ENCODE assay signal across 19 cellular contexts in genomic region chr1:25634896-25635295, GRCh38. TPM values are rescaled to one million over a fixed set of nuclear protein-coding genes. Genes with fewer than 3 reads are reported as not detected.
DNase-seq lines count a peak whose midpoint lies in the region; ATAC-seq and TF ChIP-seq lines count a peak whose summit lies in the region.
"Had no signal": no experiment of that assay in that cellular context is flagged by ENCODE, and none has a peak within 500 bp of the region (broad histone marks: within the 10 kb centered on the region; RNA-seq: fewer than 3 reads in every experiment).

No MANE protein-coding gene starts in this region.

- H3K4me3 Mint-ChIP-seq in activated CD4-positive, alpha-beta T cell treated with anti-CD3 and anti-CD28 coated beads for 36 hours: no peak overlapping the region
- no peak overlapping the region for H3K4me3 Mint-ChIP-seq in activated CD4-positive, alpha-beta T cell treated with anti-CD3 and anti-CD28 coated beads, Interleukin-2, amount 10 ng/mL, durations not matched to agents 24 days and 14 days
- no peak overlapping the region for H3K4me3 Mint-ChIP-seq in activated naive CD4-positive, alpha-beta T cell treated with anti-CD3 and anti-CD28 coated beads, Interleukin-2, amount 10 ng/mL, durations not matched to agents 7 days and 5 days
- H3K4me3 Mint-ChIP-seq in CD8-positive, alpha-beta T cell: no peak overlapping the region
- H3K4me3 Mint-ChIP-seq in naive thymus-derived CD8-positive, alpha-beta T cell: peak overlapping the region in 2 of 10 donors; percentile 21 to 36
- H3K4me3 Mint-ChIP-seq: GM23338, HFFc6 had no signal

- H3K27me3 ChIP-seq in CD8-positive, alpha-beta T cell (ENCODE audit: insufficient read depth, low read length): no peaks in the 10 kb centered on the region

- CTCF ChIA-PET in activated CD4-positive, alpha-beta T cell treated with anti-CD3 and anti-CD28 coated beads for 36 hours (lab: Charles Lee): interaction anchor here (1.7 to 1.9 kb wide), 2 partner anchors 12 to 16 kb away, joined by 6 read pairs; no protein-coding TSS in a partner anchor
- CTCF ChIA-PET in activated naive CD4-positive, alpha-beta T cell treated with anti-CD3 and anti-CD28 coated beads, Interleukin-2, amount 10 ng/mL, durations not matched to agents 7 days and 5 days (lab: Charles Lee): no interaction called here
- CTCF ChIA-PET in CD8-positive, alpha-beta T cell (lab: Charles Lee): no interaction called here

- H3K27ac ChIP-seq in CD8-positive, alpha-beta T cell (ENCODE audit: low read depth, low read length): no peak overlapping the region
- H3K27ac ChIP-seq: 22Rv1, A549, C4-2B had no signal

- peak overlapping the region; percentile 17 for H3K27ac Mint-ChIP-seq in activated CD4-positive, alpha-beta T cell treated with anti-CD3 and anti-CD28 coated beads for 36 hours
- H3K27ac Mint-ChIP-seq in activated CD4-positive, alpha-beta T cell treated with anti-CD3 and anti-CD28 coated beads, Interleukin-2, amount 10 ng/mL, durations not matched to agents 24 days and 14 days: no peak overlapping the region
- H3K27ac Mint-ChIP-seq in activated naive CD4-positive, alpha-beta T cell treated with anti-CD3 and anti-CD28 coated beads, Interleukin-2, amount 10 ng/mL, durations not matched to agents 7 days and 5 days: no peak overlapping the region
- H3K27ac Mint-ChIP-seq in CD8-positive, alpha-beta T cell: peak overlapping the region; percentile 57
- H3K27ac Mint-ChIP-seq in naive thymus-derived CD8-positive, alpha-beta T cell: peak overlapping the region in 8 of 10 donors; percentile 24 to 96 (median 69)
- H3K27ac Mint-ChIP-seq: GM23338, HFFc6 had no signal

- H3K4me1 Mint-ChIP-seq in activated CD4-positive, alpha-beta T cell treated with anti-CD3 and anti-CD28 coated beads for 36 hours: peaks cover 75% of the 10 kb centered on the region
- H3K4me1 Mint-ChIP-seq in activated CD4-positive, alpha-beta T cell treated with anti-CD3 and anti-CD28 coated beads, Interleukin-2, amount 10 ng/mL, durations not matched to agents 24 days and 14 days: peaks cover 29% of the 10 kb centered on the region
- H3K4me1 Mint-ChIP-seq in activated naive CD4-positive, alpha-beta T cell treated with anti-CD3 and anti-CD28 coated beads, Interleukin-2, amount 10 ng/mL, durations not matched to agents 7 days and 5 days: peaks cover 75% of the 10 kb centered on the region
- H3K4me1 Mint-ChIP-seq in CD8-positive, alpha-beta T cell (ENCODE audit: low read depth): peaks cover 58% of the 10 kb centered on the region
- H3K4me1 Mint-ChIP-seq in naive thymus-derived CD8-positive, alpha-beta T cell: peaks cover 30 to 68% (median 60%) of the 10 kb centered on the region in 4 donors
- H3K4me1 Mint-ChIP-seq: GM23338 had no signal

- H3K4me3 ChIP-seq in CD8-positive, alpha-beta T cell (ENCODE audit: low read depth, low read length): no peak overlapping the region
- H3K4me3 ChIP-seq: A549, GM23338 had no signal

- TF ChIP-seq CTCF in CD8-positive, alpha-beta T cell (IDR thresholded peaks at IDR 0.05): no peak

- H3K9me3 ChIP-seq in CD8-positive, alpha-beta T cell (ENCODE audit: low read length): no peaks in the 10 kb centered on the region

- H3K36me3 Mint-ChIP-seq in activated CD4-positive, alpha-beta T cell treated with anti-CD3 and anti-CD28 coated beads for 36 hours (ENCODE audit: low read depth): peaks cover 30% of the 10 kb centered on the region
- peaks cover 42% of the 10 kb centered on the region for H3K36me3 Mint-ChIP-seq in activated CD4-positive, alpha-beta T cell treated with anti-CD3 and anti-CD28 coated beads, Interleukin-2, amount 10 ng/mL, durations not matched to agents 24 days and 14 days (ENCODE audit: low read depth)
- H3K36me3 Mint-ChIP-seq in activated naive CD4-positive, alpha-beta T cell treated with anti-CD3 and anti-CD28 coated beads, Interleukin-2, amount 10 ng/mL, durations not matched to agents 7 days and 5 days: peaks cover 56% of the 10 kb centered on the region
- peaks cover 48% of the 10 kb centered on the region for H3K36me3 Mint-ChIP-seq in CD8-positive, alpha-beta T cell
- H3K36me3 Mint-ChIP-seq in naive thymus-derived CD8-positive, alpha-beta T cell: peaks cover 20 to 33% (median 30%) of the 10 kb centered on the region in 3 donors

- POLR2A ChIA-PET in activated CD4-positive, alpha-beta T cell treated with anti-CD3 and anti-CD28 coated beads for 36 hours (lab: Charles Lee): no interaction called here
- POLR2A ChIA-PET in CD8-positive, alpha-beta T cell (lab: Charles Lee): no interaction called here
- POLR2A ChIA-PET in naive thymus-derived CD8-positive, alpha-beta T cell (lab: Charles Lee): interaction anchor here (0.6 to 1.2 kb wide), 3 partner anchors 11 to 786 kb away, joined by 3 to 5 read pairs (median 4); no protein-coding TSS in a partner anchor

- no peak for DNase-seq in activated CD4-positive, alpha-beta T cell treated with anti-CD3 and anti-CD28 coated beads for 36 hours
- DNase-seq in activated CD4-positive, alpha-beta T cell treated with anti-CD3 and anti-CD28 coated beads, Interleukin-2, amount 10 ng/mL, durations not matched to agents 24 days and 14 days: no peak
- DNase-seq in activated naive CD4-positive, alpha-beta T cell treated with anti-CD3 and anti-CD28 coated beads, Interleukin-2, amount 10 ng/mL, durations not matched to agents 7 days and 5 days: peak; percentile 13
- DNase-seq in activated naive CD4-positive, alpha-beta T cell (lab: John Stamatoyannopoulos, UW): no peak
- no peak for DNase-seq in CD8-positive, alpha-beta T cell
- DNase-seq in naive thymus-derived CD8-positive, alpha-beta T cell: no peak
- DNase-seq in midbrain (lab: John Stamatoyannopoulos, UW): no peak
- DNase-seq: AML-193; CD4-positive, alpha-beta T cell; DMS153; DMS79; GDM1; HFFc6 had no signal

- peaks cover 17% of the 10 kb centered on the region for H3K9me3 Mint-ChIP-seq in activated CD4-positive, alpha-beta T cell treated with anti-CD3 and anti-CD28 coated beads for 36 hours (ENCODE audit: low read depth)
- H3K9me3 Mint-ChIP-seq in activated CD4-positive, alpha-beta T cell treated with anti-CD3 and anti-CD28 coated beads, Interleukin-2, amount 10 ng/mL, durations not matched to agents 24 days and 14 days: peaks cover 35% of the 10 kb centered on the region
- H3K9me3 Mint-ChIP-seq in activated naive CD4-positive, alpha-beta T cell treated with anti-CD3 and anti-CD28 coated beads, Interleukin-2, amount 10 ng/mL, durations not matched to agents 7 days and 5 days: peaks cover 37% of the 10 kb centered on the region
- peaks cover 16% of the 10 kb centered on the region for H3K9me3 Mint-ChIP-seq in CD8-positive, alpha-beta T cell
- H3K9me3 Mint-ChIP-seq in naive thymus-derived CD8-positive, alpha-beta T cell: peaks cover 3 to 21% (median 15%) of the 10 kb centered on the region in 9 donors

- no peaks in the 10 kb centered on the region for H3K36me3 ChIP-seq in CD8-positive, alpha-beta T cell (ENCODE audit: insufficient read depth, low read length)

- H3K4me1 ChIP-seq in CD8-positive, alpha-beta T cell (ENCODE audit: insufficient read depth, low read length): peaks cover 41% of the 10 kb centered on the region
- H3K4me1 ChIP-seq: A549 had no signal

- intact Hi-C loops in activated CD4-positive, alpha-beta T cell treated with anti-CD3 and anti-CD28 coated beads for 36 hours (cut with DNase I, micrococcal nuclease): no loop called here
- intact Hi-C loops in activated CD4-positive, alpha-beta T cell treated with anti-CD3 and anti-CD28 coated beads, Interleukin-2, amount 10 ng/mL, durations not matched to agents 24 days and 14 days (cut with micrococcal nuclease): no loop called here
- intact Hi-C loops in CD8-positive, alpha-beta T cell (cut with DNase I, micrococcal nuclease): no loop called here

- H3K27me3 Mint-ChIP-seq in activated CD4-positive, alpha-beta T cell treated with anti-CD3 and anti-CD28 coated beads for 36 hours: no peaks in the 10 kb centered on the region
- H3K27me3 Mint-ChIP-seq in activated CD4-positive, alpha-beta T cell treated with anti-CD3 and anti-CD28 coated beads, Interleukin-2, amount 10 ng/mL, durations not matched to agents 24 days and 14 days: peaks cover 40% of the 10 kb centered on the region
- no peaks in the 10 kb centered on the region for H3K27me3 Mint-ChIP-seq in activated naive CD4-positive, alpha-beta T cell treated with anti-CD3 and anti-CD28 coated beads, Interleukin-2, amount 10 ng/mL, durations not matched to agents 7 days and 5 days
- H3K27me3 Mint-ChIP-seq in CD8-positive, alpha-beta T cell (ENCODE audit: low read depth): no peaks in the 10 kb centered on the region
- peaks cover 0 to 9% (median 0%) of the 10 kb centered on the region in 5 donors for H3K27me3 Mint-ChIP-seq in naive thymus-derived CD8-positive, alpha-beta T cell
- H3K27me3 Mint-ChIP-seq: CD4-positive, alpha-beta T cell had no signal

- ATAC-seq in activated CD4-positive, alpha-beta T cell treated with anti-CD3 and anti-CD28 coated beads for 36 hours: no peak
- ATAC-seq in CD8-positive, alpha-beta T cell: no peak
- ATAC-seq in naive thymus-derived CD8-positive, alpha-beta T cell: no peak
- ATAC-seq in HG02973 (IDR thresholded peaks at IDR 0.05; ENCODE audit: unreplicated experiment): no peak
- ATAC-seq: A549, GM23338, HCT116 had no signal

RNA-seq across cellular contexts. Expression of gene MAN1C1, which starts 18.3 kb away (rescaled TPM):
- 10 to 100 TPM in 1 of 2 experiments, 1 to 10 TPM in 1; 10.0 to 10.1 TPM for total RNA-seq in activated CD4-positive, alpha-beta T cell treated with anti-CD3 and anti-CD28 coated beads for 36 hours
- total RNA-seq in activated CD4-positive, alpha-beta T cell treated with anti-CD3 and anti-CD28 coated beads, Interleukin-2, amount 10 ng/mL, durations not matched to agents 24 days and 14 days: 2.2 and 2.9 TPM in 2 replicates
- total RNA-seq in CD8-positive, alpha-beta T cell: 10 to 100 TPM; 24.6 to 25.7 TPM
- 10 to 100 TPM; 46.0 to 47.2 TPM for total RNA-seq in naive thymus-derived CD8-positive, alpha-beta T cell
- polyA plus RNA-seq in naive thymus-derived CD8-positive, alpha-beta T cell: 10 to 100 TPM; 11.3 to 48.3 (median 11.7) TPM

Comparison
In these comparisons a context has a peak if more than half of its experiments do, and no peak if none do; other contexts are left out.
1. H3K27ac Mint-ChIP-seq: peak in activated CD4-positive, alpha-beta T cell treated with anti-CD3 and anti-CD28 coated beads for 36 hours (single experiment), CD8-positive, alpha-beta T cell (single experiment) and naive thymus-derived CD8-positive, alpha-beta T cell (8 of 10); none in activated CD4-positive, alpha-beta T cell treated with anti-CD3 and anti-CD28 coated beads, Interleukin-2, amount 10 ng/mL, durations not matched to agents 24 days and 14 days (single experiment) and activated naive CD4-positive, alpha-beta T cell treated with anti-CD3 and anti-CD28 coated beads, Interleukin-2, amount 10 ng/mL, durations not matched to agents 7 days and 5 days (single experiment).